Comparison of ENCODE assay signal across 20 cellular contexts in the genomic region with DNA sequence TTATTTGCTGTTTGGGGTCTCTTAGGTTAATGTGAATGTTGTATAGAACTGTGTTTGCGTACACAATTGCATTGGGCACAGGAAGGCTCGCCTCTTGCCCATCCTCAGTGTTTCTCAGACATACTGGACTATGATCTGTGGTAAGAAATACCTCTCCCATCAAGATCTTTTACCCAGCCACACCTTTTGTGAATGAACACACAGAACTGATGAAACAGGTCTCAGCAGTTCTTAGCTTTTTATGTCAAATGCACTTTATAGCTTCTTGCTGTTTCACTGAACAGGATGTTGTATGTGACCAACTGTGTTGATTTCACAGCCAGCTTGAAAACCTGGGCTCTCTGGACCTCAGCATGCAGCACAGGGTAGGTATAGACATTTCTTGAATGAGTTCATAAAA. TPM values are rescaled to one million over a fixed set of nuclear protein-coding genes. Genes with fewer than 3 reads are reported as not detected.
DNase-seq lines count a peak whose midpoint lies in the region; ATAC-seq, FAIRE-seq and TF ChIP-seq lines count a peak whose summit lies in the region.
"Had no signal": no experiment of that assay in that cellular context is flagged by ENCODE, and none has a peak within 500 bp of the region (broad histone marks: within the 10 kb centered on the region; RNA-seq: fewer than 3 reads in every experiment).

No MANE protein-coding gene starts in this region.

- H3K27me3 Mint-ChIP-seq in activated T-cell treated with anti-CD3 and anti-CD28 coated beads, Interleukin-2, amount 50 U/mL, for 72 hours (ENCODE audit: low read depth) = no peaks in the 10 kb centered on the region

- H3K4me2 ChIP-seq in PC-3 (ENCODE audit: low read length) = peak overlapping the region; percentile 41; the same call in 1 of the 2 replicates

- WGBS in stomach, 5 donors = 64 to 94% (median 88%) methylated on average over 2 of the region's 2 CpGs

- no peaks in the 10 kb centered on the region for H3F3A ChIP-seq in PC-3 (ENCODE audit: low read length, unreplicated experiment)

- H3K4me3 ChIP-seq in PC-3 (ENCODE audit: low read length) (no peak overlapping the region), stomach (no peak overlapping the region)
- H3K4me3 ChIP-seq: adrenal gland, GM12878, lower lobe of right lung, SJSA1 had no signal

- intact Hi-C loops in PC-3 (cut with micrococcal nuclease) = no loop called here
- intact Hi-C loops in left colon (cut with DNase I, micrococcal nuclease) = no loop called here
- intact Hi-C loops in stomach (cut with DNase I; ENCODE audit: low total_unique reads) = no loop called here
- intact Hi-C loops in Right ventricle myocardium inferior (cut with DNase I) = no loop called here

- H3K4me3 Mint-ChIP-seq in activated T-cell treated with anti-CD3 and anti-CD28 coated beads, Interleukin-2, amount 50 U/mL, for 72 hours = no peak overlapping the region
- H3K4me3 Mint-ChIP-seq: neural crest cell had no signal

- no peak for FAIRE-seq in HTR-8/SVneo (lab: Jason Lieb, UNC)
- FAIRE-seq: G401.6, GM12878, HepG2 had no signal

- no peak overlapping the region for H2AFZ ChIP-seq in PC-3 (ENCODE audit: low read length)

- H3K27ac Mint-ChIP-seq in activated T-cell treated with anti-CD3 and anti-CD28 coated beads, Interleukin-2, amount 50 U/mL, for 72 hours = peak overlapping the region; percentile 58

- TF ChIP-seq CTCF in PC-3 (conservative IDR thresholded peaks at IDR 0.05; ENCODE audit: low read depth, low read length) (no peak), stomach (IDR thresholded peaks at IDR 0.05) (no peak)

- ATAC-seq in activated T-cell treated with anti-CD3 and anti-CD28 coated beads, Interleukin-2, amount 50 U/mL, for 72 hours (replicated peaks in 1 of 2) = no peak
- ATAC-seq in PC-3 = no peak
- ATAC-seq in left colon = peak; percentile 74
- ATAC-seq in Right ventricle myocardium inferior = no peak
- ATAC-seq: GM12878, HepG2, lower lobe of right lung had no signal

- no peaks in the 10 kb centered on the region for H3K27me3 ChIP-seq in PC-3 (ENCODE audit: low read length)
- H3K27me3 ChIP-seq in stomach = no peaks in the 10 kb centered on the region
- H3K27me3 ChIP-seq: adrenal gland, SJSA1 had no signal

- peaks cover 3 to 10% of the 10 kb centered on the region in 2 donors for H3K36me3 Mint-ChIP-seq in activated T-cell treated with anti-CD3 and anti-CD28 coated beads, Interleukin-2, amount 50 U/mL, for 72 hours (ENCODE audit: insufficient read depth in 2 of 2)

- H3K9me3 ChIP-seq in PC-3 (ENCODE audit: low read length) (no peaks in the 10 kb centered on the region), stomach (no peaks in the 10 kb centered on the region)
- H3K9me3 ChIP-seq: adrenal gland, lower lobe of right lung, SJSA1 had no signal

- no peaks in the 10 kb centered on the region for H3K9me3 Mint-ChIP-seq in activated T-cell treated with anti-CD3 and anti-CD28 coated beads, Interleukin-2, amount 50 U/mL, for 72 hours
- H3K9me3 Mint-ChIP-seq: neural crest cell had no signal

- peaks cover 74% of the 10 kb centered on the region for H3K4me1 Mint-ChIP-seq in activated T-cell treated with anti-CD3 and anti-CD28 coated beads, Interleukin-2, amount 50 U/mL, for 72 hours (ENCODE audit: low read depth)

- no peak for DNase-seq in activated T-cell treated with anti-CD3 and anti-CD28 coated beads, Interleukin-2, amount 50 U/mL, for 72 hours
- DNase-seq in activated T-cell treated with anti-CD3 and anti-CD28 coated beads for 4 hours (no peak), PC-3 (no peak), left colon (no peak), stomach (no peak), Ammon's horn (ENCODE audit: low spot score) (no peak), Right ventricle myocardium inferior (ENCODE audit: missing footprints) (no peak), HTR-8/SVneo (ENCODE audit: insufficient read length, low spot score) (no peak)
- DNase-seq: ACHN; activated T-cell treated with anti-CD3 and anti-CD28 coated beads, Interleukin-2, amount 50 U/mL, for 48 hours; lower lobe of right lung; NCI-H2081; stimulated activated naive CD4-positive, alpha-beta T cell; T1000 had no signal

- H4K20me1 ChIP-seq in PC-3 (ENCODE audit: low read length) = 0 out of 2 replicates have a peak, but pooled peaks cover 5% of the 10 kb centered on the region

- POLR2A ChIA-PET in PC-3 (lab: Charles Lee; ENCODE audit: unreplicated experiment) = no interaction called here

- no peak for TF ChIP-seq EP300 in stomach (IDR thresholded peaks at IDR 0.05)

- TF ChIP-seq POLR2A in stomach (IDR thresholded peaks at IDR 0.05) = no peak

- no peak overlapping the region for H3K9ac ChIP-seq in PC-3 (ENCODE audit: low read length)

- H3K36me3 ChIP-seq in PC-3 (ENCODE audit: low read depth, low read length) = peaks cover 5% of the 10 kb centered on the region; the same call in 1 of the 2 replicates
- peaks cover 7 to 54% (median 38%) of the 10 kb centered on the region in 4 donors for H3K36me3 ChIP-seq in stomach

- H3K79me2 ChIP-seq in PC-3 (ENCODE audit: low read length) = peaks cover 61% of the 10 kb centered on the region

- CTCF ChIA-PET in PC-3 (lab: Charles Lee) = interaction anchor here (0.5 kb wide), 1 partner anchor 8 kb away, joined by 3 read pairs; no protein-coding TSS in a partner anchor

- H3K4me1 ChIP-seq in PC-3 (ENCODE audit: insufficient read depth, low read length) (peaks cover 30% of the 10 kb centered on the region), stomach (peaks cover 16 to 90% (median 58%) of the 10 kb centered on the region in 4 donors)

- H3K9me2 ChIP-seq in PC-3 (replicated peaks; ENCODE audit: low read length) = no peaks in the 10 kb centered on the region

- no TSS peak for BruUV-seq in PC-3 (replicated peaks; lab: Mats Ljungman, UMichigan)

- no peak overlapping the region; the same call in 1 of the 2 replicates for H3K27ac ChIP-seq in PC-3 (ENCODE audit: low read length)
- H3K27ac ChIP-seq in stomach = peak overlapping the region in 4 of 5 donors; percentile 57 to 73 (median 68)
- H3K27ac ChIP-seq: adrenal gland, lower lobe of right lung, SJSA1 had no signal

RNA-seq across cellular contexts. Expression of gene HAPSTR1, which starts 31.5 kb away (rescaled TPM):
- total RNA-seq in activated T-cell treated with anti-CD3 and anti-CD28 coated beads, Interleukin-2, amount 50 U/mL, for 72 hours = 10 to 100 TPM; 81.5 to 82.3 TPM
- total RNA-seq in PC-3 (2014; rRNA removed) (24.4 and 28.6 TPM in 2 replicates), left colon (10 to 100 TPM; 46.4 to 58.9 TPM), stomach (10 to 100 TPM; 28.6 to 84.1 (median 63.4) TPM), Right ventricle myocardium inferior (52.5 TPM)
- polyA plus RNA-seq in stomach = 10 to 100 TPM in 2 of 3 donors, 1 to 10 TPM in 1; 6.6 to 13.6 (median 11.1) TPM
